28 cellular contexts compared by ENCODE assay signal in genomic region chr5:159713254-159713653, GRCh38.
"Had no signal": no experiment of that assay in that cellular context is flagged by ENCODE, and none has a peak within 500 bp of the region (broad histone marks: within the 10 kb centered on the region; RNA-seq: fewer than 3 reads in every experiment).

No MANE protein-coding gene starts in this region.

- H3K79me2 ChIP-seq: parathyroid adenoma had no signal

- FAIRE-seq: islet of Langerhans, urothelium cell line had no signal

- H3K9me3 ChIP-seq: lower lobe of right lung, neutrophil, right lobe of liver, suprapubic skin, thoracic aorta, tibial artery, upper lobe of right lung had no signal

- H3K4me3 ChIP-seq: left lung, lower lobe of right lung, neural progenitor cell, right atrium auricular region, right lobe of liver, skin epidermis, spleen, suprapubic skin, thoracic aorta, tibial artery, upper lobe of right lung had no signal

- H3K27me3 ChIP-seq: left lung, neural progenitor cell, neutrophil, right atrium auricular region, right lobe of liver, spleen, suprapubic skin, tibial artery, upper lobe of right lung had no signal

- H3K9ac ChIP-seq: neural progenitor cell, parathyroid adenoma had no signal

- H3K36me3 ChIP-seq: left lung, lower lobe of right lung, neural progenitor cell, neutrophil, right atrium auricular region, right lobe of liver, spleen, suprapubic skin, thoracic aorta, tibial artery, upper lobe of right lung had no signal

- DNase-seq: hypothalamus; immature natural killer cell; kidney; left colon; left lung; lower lobe of right lung; mammary epithelial cell; naive B cell; natural killer cell; nephron progenitor cell; occipital lobe; right lobe of liver; spleen; stimulated activated CD4-positive, alpha-beta T cell treated with anti-CD3 and anti-CD28 coated beads, Interleukin-4, amount 100 ng/mL, for 24 hours; stimulated activated naive CD4-positive, alpha-beta T cell; tibial artery; trophoblast cell; upper lobe of right lung had no signal

- H3K4me1 ChIP-seq: left lung, lower lobe of right lung, neural progenitor cell, right atrium auricular region, right lobe of liver, spleen, suprapubic skin, tibial artery, upper lobe of right lung had no signal

- H3K27ac ChIP-seq: left lung, lower lobe of right lung, neural progenitor cell, neutrophil, parathyroid adenoma, right atrium auricular region, right lobe of liver, skin epidermis, spleen, suprapubic skin, thoracic aorta, tibial artery, upper lobe of right lung had no signal

- H3K4me2 ChIP-seq: neural progenitor cell had no signal

- H2AFZ ChIP-seq: neural progenitor cell, parathyroid adenoma had no signal

- ATAC-seq: left colon; left lung; lower lobe of right lung; natural killer cell; right lobe of liver; stimulated activated effector memory CD8-positive, alpha-beta T cell treated with anti-CD3 and anti-CD28 coated beads, Interleukin-12 subunit alpha, Interleukin-12 subunit beta, amount 100 ng/mL, for 72 hours; upper lobe of right lung had no signal
